Comparison of ENCODE assay signal across 1 cellular context in genomic region chr10:132591166-132591971, GRCh38.
TF ChIP-seq lines count a peak whose summit lies in the region.

No MANE protein-coding gene starts in this region.

TF ChIP-seq in HepG2, 621 proteins besides CTCF, POLR2A, EP300 and RAD21 (continued from another document and continues in another):
- TF ChIP-seq ARID4A (CRISPR knock-in tag; IDR thresholded peaks at IDR 0.05; ENCODE audit: borderline replicate concordance): peak; percentile 47; the same call in 1 of the 2 replicates
- no peak for TF ChIP-seq CERS6 (CRISPR knock-in tag; IDR thresholded peaks at IDR 0.05)
- TF ChIP-seq ZNF839 (CRISPR knock-in tag; IDR thresholded peaks at IDR 0.05; ENCODE audit: borderline replicate concordance): no peak
- no peak for TF ChIP-seq NFRKB (IDR thresholded peaks at IDR 0.05)
- no peak for TF ChIP-seq ZUFSP (CRISPR knock-in tag; IDR thresholded peaks at IDR 0.05; ENCODE audit: borderline replicate concordance)
- peak; percentile 80 for TF ChIP-seq PAXIP1 (CRISPR knock-in tag; conservative IDR thresholded peaks at IDR 0.05)
- 0 out of 2 replicates have a peak, but pooled peaks have one; percentile 34 for TF ChIP-seq ZNF670 (CRISPR knock-in tag; IDR thresholded peaks at IDR 0.05; ENCODE audit: borderline replicate concordance)
- no peak; the same call in 1 of the 2 replicates for TF ChIP-seq TCF7 (IDR thresholded peaks at IDR 0.05; ENCODE audit: low read depth)
- TF ChIP-seq RARG (CRISPR knock-in tag; IDR thresholded peaks at IDR 0.05; ENCODE audit: low read depth): no peak
- no peak for TF ChIP-seq ZBTB46 (CRISPR knock-in tag; IDR thresholded peaks at IDR 0.05; ENCODE audit: borderline replicate concordance)
- no peak for TF ChIP-seq U2AF2 (IDR thresholded peaks at IDR 0.05; ENCODE audit: low read depth, low read length)
- TF ChIP-seq BCL3 (CRISPR knock-in tag; IDR thresholded peaks at IDR 0.05): 0 out of 2 replicates have a peak, but pooled peaks have one; percentile 33
- TF ChIP-seq FOXA1 (IDR thresholded peaks at IDR 0.05): peak; percentile 18; the same call in 1 of the 2 replicates
- TF ChIP-seq FOXA1 (CRISPR knock-in tag; IDR thresholded peaks at IDR 0.05): 0 out of 2 replicates have a peak, but pooled peaks have one; percentile 5
- TF ChIP-seq ARNT2 (CRISPR knock-in tag; IDR thresholded peaks at IDR 0.05; ENCODE audit: low read depth): 0 out of 2 replicates have a peak, but pooled peaks have one; percentile 13
- TF ChIP-seq NFYC (CRISPR knock-in tag; IDR thresholded peaks at IDR 0.05): no peak
- no peak for TF ChIP-seq ZBTB44 (CRISPR knock-in tag; IDR thresholded peaks at IDR 0.05)
- TF ChIP-seq FOXO1 (CRISPR knock-in tag; IDR thresholded peaks at IDR 0.05): no peak
- peak; percentile 49 for TF ChIP-seq TEAD3 (CRISPR knock-in tag; optimal IDR thresholded peaks at IDR 0.05; ENCODE audit: borderline replicate concordance)
- TF ChIP-seq CBX5 (CRISPR knock-in tag; IDR thresholded peaks at IDR 0.05; ENCODE audit: borderline replicate concordance): peak; percentile 35; the same call in 1 of the 2 replicates
- no peak for TF ChIP-seq ZSCAN22 (CRISPR knock-in tag; IDR thresholded peaks at IDR 0.05)
- peak; percentile 32; the same call in 1 of the 2 replicates for TF ChIP-seq YEATS2 (CRISPR knock-in tag; IDR thresholded peaks at IDR 0.05; ENCODE audit: borderline replicate concordance)
- TF ChIP-seq ZNF598 (CRISPR knock-in tag; IDR thresholded peaks at IDR 0.05; ENCODE audit: borderline replicate concordance): peak; percentile 52; the same call in 1 of the 2 replicates
- TF ChIP-seq ZNF317 (CRISPR knock-in tag; IDR thresholded peaks at IDR 0.05): no peak
- no peak for TF ChIP-seq ZNF709 (CRISPR knock-in tag; IDR thresholded peaks at IDR 0.05)
- TF ChIP-seq ZBTB49 (CRISPR knock-in tag; IDR thresholded peaks at IDR 0.05; ENCODE audit: borderline replicate concordance): no peak
- TF ChIP-seq FOXJ3 (CRISPR knock-in tag; IDR thresholded peaks at IDR 0.05; ENCODE audit: borderline replicate concordance): peak; percentile 45; the same call in 1 of the 2 replicates
- TF ChIP-seq ZSCAN21 (CRISPR knock-in tag; IDR thresholded peaks at IDR 0.05; ENCODE audit: borderline replicate concordance): no peak
- TF ChIP-seq, protein P1, sequence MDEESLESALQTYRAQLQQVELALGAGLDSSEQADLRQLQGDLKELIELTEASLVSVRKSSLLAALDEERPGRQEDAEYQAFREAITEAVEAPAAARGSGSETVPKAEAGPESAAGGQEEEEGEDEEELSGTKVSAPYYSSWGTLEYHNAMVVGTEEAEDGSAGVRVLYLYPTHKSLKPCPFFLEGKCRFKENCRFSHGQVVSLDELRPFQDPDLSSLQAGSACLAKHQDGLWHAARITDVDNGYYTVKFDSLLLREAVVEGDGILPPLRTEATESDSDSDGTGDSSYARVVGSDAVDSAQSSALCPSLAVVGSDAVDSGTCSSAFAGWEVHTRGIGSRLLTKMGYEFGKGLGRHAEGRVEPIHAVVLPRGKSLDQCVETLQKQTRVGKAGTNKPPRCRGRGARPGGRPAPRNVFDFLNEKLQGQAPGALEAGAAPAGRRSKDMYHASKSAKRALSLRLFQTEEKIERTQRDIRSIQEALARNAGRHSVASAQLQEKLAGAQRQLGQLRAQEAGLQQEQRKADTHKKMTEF (CRISPR knock-in tag; IDR thresholded peaks at IDR 0.05): peak; percentile 61; the same call in 1 of the 2 replicates
- 0 out of 2 replicates have a peak, but pooled peaks have one; percentile 7 for TF ChIP-seq TARDBP (CRISPR knock-in tag; IDR thresholded peaks at IDR 0.05)
- no peak for TF ChIP-seq ZNF383 (CRISPR knock-in tag; IDR thresholded peaks at IDR 0.05; ENCODE audit: borderline replicate concordance)
- TF ChIP-seq, protein P2, sequence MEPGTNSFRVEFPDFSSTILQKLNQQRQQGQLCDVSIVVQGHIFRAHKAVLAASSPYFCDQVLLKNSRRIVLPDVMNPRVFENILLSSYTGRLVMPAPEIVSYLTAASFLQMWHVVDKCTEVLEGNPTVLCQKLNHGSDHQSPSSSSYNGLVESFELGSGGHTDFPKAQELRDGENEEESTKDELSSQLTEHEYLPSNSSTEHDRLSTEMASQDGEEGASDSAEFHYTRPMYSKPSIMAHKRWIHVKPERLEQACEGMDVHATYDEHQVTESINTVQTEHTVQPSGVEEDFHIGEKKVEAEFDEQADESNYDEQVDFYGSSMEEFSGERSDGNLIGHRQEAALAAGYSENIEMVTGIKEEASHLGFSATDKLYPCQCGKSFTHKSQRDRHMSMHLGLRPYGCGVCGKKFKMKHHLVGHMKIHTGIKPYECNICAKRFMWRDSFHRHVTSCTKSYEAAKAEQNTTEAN (CRISPR knock-in tag; conservative IDR thresholded peaks at IDR 0.05): no peak
- TF ChIP-seq KDM5A (IDR thresholded peaks at IDR 0.05; ENCODE audit: borderline replicate concordance, low read length): no peak
- peak; percentile 31 for TF ChIP-seq RBM22 (optimal IDR thresholded peaks at IDR 0.05; ENCODE audit: low read length)
- no peak for TF ChIP-seq ZNF703 (CRISPR knock-in tag; IDR thresholded peaks at IDR 0.05; ENCODE audit: borderline replicate concordance)
- TF ChIP-seq ZNF781 (CRISPR knock-in tag; IDR thresholded peaks at IDR 0.05; ENCODE audit: borderline replicate concordance, not compliant biosample characterization): no peak
- no peak for TF ChIP-seq HDAC6 (IDR thresholded peaks at IDR 0.05; ENCODE audit: low read depth, low read length)
- 0 out of 2 replicates have a peak, but pooled peaks have one; percentile 26 for TF ChIP-seq ZMYM3 (CRISPR knock-in tag; IDR thresholded peaks at IDR 0.05)
- peak; percentile 95 for TF ChIP-seq NFATC3 (CRISPR knock-in tag; IDR thresholded peaks at IDR 0.05)
